ENCODE assay signal across 8 cellular contexts in genomic region chr1:235127774-235128452, GRCh38. TPM values are rescaled to one million over a fixed set of nuclear protein-coding genes. Genes with fewer than 3 reads are reported as not detected.
DNase-seq lines count a peak whose midpoint lies in the region; ATAC-seq and TF ChIP-seq lines count a peak whose summit lies in the region.

No MANE protein-coding gene starts in this region.

- peak overlapping the region; percentile 98 for H3K4me3 Mint-ChIP-seq in T-helper 2 cell treated with Interferon-gamma antibody and Interleukin-4, amounts not matched to agents 5 μg/mL and 100 μg/mL, for 36 hours
- H3K4me3 Mint-ChIP-seq in nephron progenitor cell, result peak overlapping the region; percentile 99

- TF ChIP-seq CTCF in nephron progenitor cell (IDR thresholded peaks at IDR 0.05), result no peak

- peak overlapping the region; percentile 100 for H3K4me3 ChIP-seq in H7 (ENCODE audit: insufficient read depth, low read depth, low read length)

- H3K36me3 ChIP-seq in H7 (replicated peaks; ENCODE audit: control insufficient read depth, insufficient read depth, low read length), result peaks cover 1% of the 10 kb centered on the region

- H3K27me3 Mint-ChIP-seq in T-helper 2 cell treated with Interferon-gamma antibody and Interleukin-4, amounts not matched to agents 5 μg/mL and 100 μg/mL, for 36 hours (ENCODE audit: low read depth), result no peaks in the 10 kb centered on the region
- H3K27me3 Mint-ChIP-seq in nephron progenitor cell (ENCODE audit: low read depth, poor library complexity), result no peaks in the 10 kb centered on the region

- peak overlapping the region; percentile 98 for H3K27ac Mint-ChIP-seq in T-helper 2 cell treated with Interferon-gamma antibody and Interleukin-4, amounts not matched to agents 5 μg/mL and 100 μg/mL, for 36 hours
- peak overlapping the region; percentile 99 for H3K27ac Mint-ChIP-seq in nephron progenitor cell

- no peaks in the 10 kb centered on the region for H3K27me3 ChIP-seq in H7 (ENCODE audit: control insufficient read depth, insufficient read depth, low read length)

- ATAC-seq in HG02884 (IDR thresholded peaks at IDR 0.05; ENCODE audit: unreplicated experiment), result no peak

- no peaks in the 10 kb centered on the region for H3K9me3 Mint-ChIP-seq in T-helper 2 cell treated with Interferon-gamma antibody and Interleukin-4, amounts not matched to agents 5 μg/mL and 100 μg/mL, for 36 hours
- H3K9me3 Mint-ChIP-seq in nephron progenitor cell, result no peaks in the 10 kb centered on the region

- H3K36me3 Mint-ChIP-seq in T-helper 2 cell treated with Interferon-gamma antibody and Interleukin-4, amounts not matched to agents 5 μg/mL and 100 μg/mL, for 36 hours (ENCODE audit: low read depth), result peaks cover 43% of the 10 kb centered on the region
- H3K36me3 Mint-ChIP-seq in nephron progenitor cell (ENCODE audit: low read depth), result peaks cover 49% of the 10 kb centered on the region

- peaks cover 39% of the 10 kb centered on the region for H3K4me1 Mint-ChIP-seq in T-helper 2 cell treated with Interferon-gamma antibody and Interleukin-4, amounts not matched to agents 5 μg/mL and 100 μg/mL, for 36 hours (ENCODE audit: low read depth)
- H3K4me1 Mint-ChIP-seq in nephron progenitor cell, result peaks cover 31% of the 10 kb centered on the region

- H3K27ac ChIP-seq in epithelial cell of prostate, result peak overlapping the region; percentile 70

- DNase-seq in H7 (no peak), epithelial cell of prostate (ENCODE audit: low read depth, low spot score) (no peak), nephron progenitor cell (no peak), NCI-H526 (lab: John Stamatoyannopoulos, UW) (no peak), HPDE6-E6E7 (ENCODE audit: extremely low spot score) (no peak), LoVo (ENCODE audit: low spot score) (no peak)
- no peak for DNase-seq in T-helper 2 cell treated with Interferon-gamma antibody and Interleukin-4, amounts not matched to agents 5 μg/mL and 100 μg/mL, for 36 hours (ENCODE audit: low spot score)

RNA-seq across cellular contexts. Expression of gene TOMM20, which starts 0.7 kb away (rescaled TPM):
- 172 and 214 TPM in 2 replicates for total RNA-seq in H7 (2014; rRNA removed; shearing (Covaris generic))

RNA-seq across cellular contexts. Expression of gene RBM34, which starts 33.1 kb away (rescaled TPM):
- 101 and 105 TPM in 2 replicates for total RNA-seq in H7 (2014; rRNA removed; shearing (Covaris generic))
